ENCODE assay signal across 1 cellular context in genomic region chr22:19398206-19398605, GRCh38.
TF ChIP-seq lines count a peak whose summit lies in the region.

No MANE protein-coding gene starts in this region.

TF ChIP-seq in K562, 482 proteins besides CTCF, POLR2A, EP300 and RAD21 (continued from another document):
- 0 out of 2 replicates have a peak, but pooled peaks have one; percentile 5 for TF ChIP-seq IFI16 (CRISPR knock-in tag; IDR thresholded peaks at IDR 0.05)
